Comparison of ENCODE assay signal across 10 cellular contexts in genomic region chr16:25691519-25692091, GRCh38. TPM values are rescaled to one million over a fixed set of nuclear protein-coding genes. Genes with fewer than 3 reads are reported as not detected.
DNase-seq lines count a peak whose midpoint lies in the region; ATAC-seq and TF ChIP-seq lines count a peak whose summit lies in the region.
"Had no signal": no experiment of that assay in that cellular context is flagged by ENCODE, and none has a peak within 500 bp of the region (broad histone marks: within the 10 kb centered on the region; RNA-seq: fewer than 3 reads in every experiment).

TSS of gene HS3ST4 (plus strand) at chr16:25691959.

- TF ChIP-seq CTCF in spleen (IDR thresholded peaks at IDR 0.05 in 8 of 11, conservative IDR thresholded peaks at IDR 0.05 in 3 of 11): no peak

- H3K9me3 ChIP-seq in iPS-18a (ENCODE audit: control insufficient read depth, low read depth, low read length): no peaks in the 10 kb centered on the region
- no peaks in the 10 kb centered on the region for H3K9me3 ChIP-seq in spleen

- 1 to 6% (median 2%) methylated on average over 20 to 58 of the region's 58 CpGs for WGBS in spleen, 5 donors

- H3K9ac ChIP-seq in iPS-18a (ENCODE audit: low read length): peak within 1 kb of the TSS; percentile 39

- ATAC-seq in GM18861 (IDR thresholded peaks at IDR 0.05; ENCODE audit: unreplicated experiment): no peak

- H3K27ac ChIP-seq in iPS-18a (ENCODE audit: low read length) (no peak within 1 kb of the TSS), spleen (no peak within 1 kb of the TSS)

- intact Hi-C loops in spleen (cut with DNase I; ENCODE audit: low total_unique reads): no loop called here

- peaks cover 48% of the 10 kb centered on the region for H3K27me3 ChIP-seq in iPS-18a (ENCODE audit: control insufficient read depth, insufficient read depth, low read length)
- peaks cover 4 to 81% (median 39%) of the 10 kb centered on the region in 7 donors for H3K27me3 ChIP-seq in spleen (replicated peaks in 1 of 7)

- no peaks in the 10 kb centered on the region for H3K36me3 ChIP-seq in iPS-18a (ENCODE audit: control insufficient read depth, low read depth, low read length)
- H3K36me3 ChIP-seq in spleen: no peaks in the 10 kb centered on the region

- peak within 1 kb of the TSS; percentile 84 for H3K4me3 ChIP-seq in iPS-18a (ENCODE audit: low read length)
- H3K4me3 ChIP-seq in spleen: peak within 1 kb of the TSS in 6 of 8 donors; percentile 8 to 63 (median 24)

- no peak for TF ChIP-seq POLR2A in spleen (IDR thresholded peaks at IDR 0.05)

- peaks cover 24% of the 10 kb centered on the region for H3K4me1 ChIP-seq in iPS-18a (ENCODE audit: control insufficient read depth, low read depth, low read length)
- peaks cover 0 to 20% (median 9%) of the 10 kb centered on the region in 6 donors for H3K4me1 ChIP-seq in spleen

- peak; percentile 9 for DNase-seq in activated CD4-positive, alpha-beta T cell treated with anti-CD3 and anti-CD28 coated beads for 48 hours
- no peak for DNase-seq in activated CD4-positive, alpha-beta T cell treated with anti-CD3 and anti-CD28 coated beads, Interleukin-2, amount 50 U/mL, for 4 hours
- peak; percentile 22 to 82 for DNase-seq in NCI-H526 (lab: John Stamatoyannopoulos, UW)
- no peak for DNase-seq in spleen
- DNase-seq in amniotic stem cell (lab: John Stamatoyannopoulos, UW): no peak
- DNase-seq in NCI-H2081 treated with DMSO at 0.1 percent for 48 hours (lab: John Stamatoyannopoulos, UW): no peak
- DNase-seq: AML-193, OCI-M1 had no signal

RNA-seq across cellular contexts. Expression of gene HS3ST4, which starts in this region (rescaled TPM):
- total RNA-seq in spleen: 1 to 10 TPM in 6 of 7 donors, under 1 TPM in 1; 0.60 to 4.2 (median 3.3) TPM
- polyA plus RNA-seq in spleen: under 1 TPM; 0.08 to 0.61 (median 0.17) TPM

Comparison
In these comparisons a context has a peak if more than half of its experiments do, and no peak if none do; other contexts are left out.
1. DNase-seq: peak in activated CD4-positive, alpha-beta T cell treated with anti-CD3 and anti-CD28 coated beads for 48 hours (single experiment) and NCI-H526 (2 of 2); none in activated CD4-positive, alpha-beta T cell treated with anti-CD3 and anti-CD28 coated beads, Interleukin-2, amount 50 U/mL, for 4 hours (0 of 2), spleen (single experiment), amniotic stem cell (single experiment) and NCI-H2081 treated with DMSO at 0.1 percent for 48 hours (single experiment).